1 cellular context compared by ENCODE assay signal in the genomic region with DNA sequence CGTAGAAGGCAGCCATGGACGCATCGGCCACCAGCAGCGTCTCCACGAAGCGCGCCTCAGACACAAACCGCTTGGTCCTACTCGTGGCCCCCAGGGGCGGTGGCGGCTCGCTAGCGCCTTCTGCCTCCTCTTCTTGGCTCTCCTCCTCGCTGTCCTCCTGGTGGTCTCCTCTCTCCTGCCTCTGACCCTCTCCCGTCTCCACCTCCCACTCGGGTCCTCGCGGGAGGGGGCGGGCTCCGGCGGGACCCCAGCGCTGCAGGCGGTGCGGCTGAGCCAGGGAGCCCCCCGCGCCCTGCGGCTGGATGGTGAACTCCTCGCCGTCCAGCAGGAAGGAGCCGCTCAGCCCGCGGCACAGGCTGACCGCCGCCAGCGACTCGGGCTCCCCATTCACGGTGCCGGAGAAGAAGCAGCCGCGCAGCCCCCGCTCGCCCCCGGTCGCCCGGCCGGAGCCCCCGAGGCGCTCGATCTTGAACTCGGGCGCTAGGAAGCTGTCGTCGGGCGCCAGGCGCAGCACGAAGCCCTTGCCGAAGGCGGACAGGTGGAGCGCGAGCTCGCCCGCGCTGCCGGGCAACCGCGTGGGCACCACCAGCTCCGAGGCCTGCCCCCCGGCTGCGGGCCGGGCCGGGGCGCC.
TF ChIP-seq lines count a peak whose summit lies in the region.

No MANE protein-coding gene starts in this region.

TF ChIP-seq in H1, 55 proteins besides CTCF, POLR2A, EP300 and RAD21:
- TF ChIP-seq RBBP5 (IDR thresholded peaks at IDR 0.05; ENCODE audit: borderline replicate concordance, low read depth, low read length) (peak; percentile 50), ZNF274 (IDR thresholded peaks at IDR 0.05; ENCODE audit: borderline replicate concordance, extremely low read depth, low read length) (no peak), EGR1 (IDR thresholded peaks at IDR 0.05; ENCODE audit: borderline replicate concordance, low read depth, low read length) (no peak), SUZ12 (IDR thresholded peaks at IDR 0.05; ENCODE audit: low read length) (peak; percentile 22; the same call in 1 of the 2 replicates), EZH2 (IDR thresholded peaks at IDR 0.05; ENCODE audit: low read depth, low read length, severe bottlenecking) (peak; percentile 45), POU5F1 (IDR thresholded peaks at IDR 0.05; ENCODE audit: low read depth, low read length) (no peak), GABPA (IDR thresholded peaks at IDR 0.05; ENCODE audit: borderline replicate concordance, insufficient read depth, low read length) (0 out of 2 replicates have a peak, but pooled peaks have one; percentile 39), HDAC2 (IDR thresholded peaks at IDR 0.05; ENCODE audit: borderline replicate concordance in 1 of 2, low read depth in 2 of 2, low read length in 2 of 2) (no peak), SIN3A (conservative IDR thresholded peaks at IDR 0.05 in 1 of 2, IDR thresholded peaks at IDR 0.05 in 1 of 2; ENCODE audit: low read depth in 1 of 2, low read length in 2 of 2) (0 out of 4 replicates have a peak, but pooled peaks of 1 of the 2 experiments have one; percentile 27), JUN (IDR thresholded peaks at IDR 0.05; ENCODE audit: low read depth, low read length) (no peak), KDM4A (IDR thresholded peaks at IDR 0.05; ENCODE audit: low read depth, low read length, severe bottlenecking) (peak; percentile 88)
- TF ChIP-seq, protein P1, sequence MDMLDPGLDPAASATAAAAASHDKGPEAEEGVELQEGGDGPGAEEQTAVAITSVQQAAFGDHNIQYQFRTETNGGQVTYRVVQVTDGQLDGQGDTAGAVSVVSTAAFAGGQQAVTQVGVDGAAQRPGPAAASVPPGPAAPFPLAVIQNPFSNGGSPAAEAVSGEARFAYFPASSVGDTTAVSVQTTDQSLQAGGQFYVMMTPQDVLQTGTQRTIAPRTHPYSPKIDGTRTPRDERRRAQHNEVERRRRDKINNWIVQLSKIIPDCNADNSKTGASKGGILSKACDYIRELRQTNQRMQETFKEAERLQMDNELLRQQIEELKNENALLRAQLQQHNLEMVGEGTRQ (IDR thresholded peaks at IDR 0.05; ENCODE audit: low read length): no peak
- TF ChIP-seq, protein P2, sequence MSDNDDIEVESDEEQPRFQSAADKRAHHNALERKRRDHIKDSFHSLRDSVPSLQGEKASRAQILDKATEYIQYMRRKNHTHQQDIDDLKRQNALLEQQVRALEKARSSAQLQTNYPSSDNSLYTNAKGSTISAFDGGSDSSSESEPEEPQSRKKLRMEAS (IDR thresholded peaks at IDR 0.05): peak; percentile 79
- TF ChIP-seq, protein P3, sequence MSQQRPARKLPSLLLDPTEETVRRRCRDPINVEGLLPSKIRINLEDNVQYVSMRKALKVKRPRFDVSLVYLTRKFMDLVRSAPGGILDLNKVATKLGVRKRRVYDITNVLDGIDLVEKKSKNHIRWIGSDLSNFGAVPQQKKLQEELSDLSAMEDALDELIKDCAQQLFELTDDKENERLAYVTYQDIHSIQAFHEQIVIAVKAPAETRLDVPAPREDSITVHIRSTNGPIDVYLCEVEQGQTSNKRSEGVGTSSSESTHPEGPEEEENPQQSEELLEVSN (IDR thresholded peaks at IDR 0.05): peak; percentile 65
TF ChIP-seq in H1: peak in this region for 8.
